16 cellular contexts compared by ENCODE assay signal in genomic region chr17:81075307-81075706, GRCh38.
"Had no signal": no experiment of that assay in that cellular context is flagged by ENCODE, and none has a peak within 500 bp of the region (broad histone marks: within the 10 kb centered on the region; RNA-seq: fewer than 3 reads in every experiment).

No MANE protein-coding gene starts in this region.

- H3K9me3 ChIP-seq: lower lobe of right lung, thyroid gland had no signal

- H3K27ac ChIP-seq: lower lobe of right lung, thyroid gland, VCaP had no signal

- FAIRE-seq: frontal cortex, keratinocyte had no signal

- ATAC-seq: activated CD8-positive, alpha-beta memory T cell treated with anti-CD3 and anti-CD28 coated beads, Interleukin-2, amount 10 ng/mL, durations not matched to agents 7 days and 5 days; activated T-helper 17 cell treated with anti-CD3 and anti-CD28 coated beads, Interleukin-2, amount 50 U/mL, for 72 hours; lower lobe of right lung; stimulated activated naive B cell treated with anti-CD40 and anti-IgM and Interleukin-4, amounts not matched to agents 10 μg/mL and 1 μg/mL and 100 μg/mL, for 72 hours had no signal

- H3K27me3 ChIP-seq: thyroid gland had no signal

- DNase-seq: activated CD4-positive, alpha-beta memory T cell treated with anti-CD3 and anti-CD28 coated beads for 36 hours; activated CD4-positive, alpha-beta T cell treated with anti-CD3 and anti-CD28 coated beads for 4 hours; activated CD8-positive, alpha-beta memory T cell treated with anti-CD3 and anti-CD28 coated beads, Interleukin-2, amount 10 ng/mL, durations not matched to agents 7 days and 5 days; activated naive CD4-positive, alpha-beta T cell; activated naive CD8-positive, alpha-beta T cell treated with anti-CD3 and anti-CD28 coated beads for 36 hours; activated T-cell treated with anti-CD3 and anti-CD28 coated beads, Interleukin-2, amount 50 U/mL, for 1 hour; amniotic stem cell; lower lobe of right lung; occipital lobe; stimulated activated naive B cell treated with anti-CD40 and anti-IgM and Interleukin-4, amounts not matched to agents 10 μg/mL and 1 μg/mL and 100 μg/mL, for 72 hours; T-helper 2 cell; thyroid gland had no signal

- H3K4me3 ChIP-seq: lower lobe of right lung, thyroid gland had no signal

- H3K36me3 ChIP-seq: thyroid gland had no signal
